ENCODE assay signal across 13 cellular contexts in genomic region chr9:73037613-73038012, GRCh38.
DNase-seq lines count a peak whose midpoint lies in the region; ATAC-seq and TF ChIP-seq lines count a peak whose summit lies in the region.
"Had no signal": no experiment of that assay in that cellular context is flagged by ENCODE, and none has a peak within 500 bp of the region (broad histone marks: within the 10 kb centered on the region; RNA-seq: fewer than 3 reads in every experiment).

No MANE protein-coding gene starts in this region.

- H3K9me3 ChIP-seq in A673 (ENCODE audit: low read depth, low read length, poor library complexity, severe bottlenecking) = no peaks in the 10 kb centered on the region
- no peaks in the 10 kb centered on the region; the same call in 1 of the 2 replicates for H3K9me3 ChIP-seq in PC-9 (ENCODE audit: insufficient read depth, low read depth)
- H3K9me3 ChIP-seq in muscle layer of colon (ENCODE audit: low read length) = no peaks in the 10 kb centered on the region
- H3K9me3 ChIP-seq in HAP-1 = no peaks in the 10 kb centered on the region
- H3K9me3 ChIP-seq in OCI-LY7 (ENCODE audit: low read length) = no peaks in the 10 kb centered on the region
- H3K9me3 ChIP-seq: psoas muscle had no signal

- H3K4me3 ChIP-seq in A673 (ENCODE audit: low read depth, low read length, poor library complexity, severe bottlenecking) = no peak overlapping the region
- no peak overlapping the region for H3K4me3 ChIP-seq in PC-9
- no peak overlapping the region for H3K4me3 ChIP-seq in muscle layer of colon (ENCODE audit: low read depth in 1 of 2, low read length in 2 of 2)
- no peak overlapping the region for H3K4me3 ChIP-seq in HAP-1
- H3K4me3 ChIP-seq in OCI-LY7 (ENCODE audit: low read depth, low read length, poor library complexity, severe bottlenecking) = no peak overlapping the region
- H3K4me3 ChIP-seq: GM23248, psoas muscle had no signal

- H3K4me1 ChIP-seq in A673 (ENCODE audit: insufficient read depth, low read length, poor library complexity, severe bottlenecking) (peaks cover 17% of the 10 kb centered on the region), PC-9 (replicated peaks; ENCODE audit: insufficient read depth) (peaks cover 30% of the 10 kb centered on the region), muscle layer of colon (ENCODE audit: insufficient read depth, low read length) (peaks cover 31% of the 10 kb centered on the region), HAP-1 (no peaks in the 10 kb centered on the region), OCI-LY7 (ENCODE audit: insufficient read depth, low read length, poor library complexity, severe bottlenecking) (no peaks in the 10 kb centered on the region)

- BruUV-seq in A673 (replicated peaks; lab: Mats Ljungman, UMichigan) = no TSS peak
- BruUV-seq in PC-9 (replicated peaks; lab: Mats Ljungman, UMichigan) = no TSS peak
- BruUV-seq in OCI-LY7 (replicated peaks; lab: Mats Ljungman, UMichigan) = no TSS peak

- H3K27ac ChIP-seq in A673 (ENCODE audit: low read depth, low read length, poor library complexity, severe bottlenecking) (no peak overlapping the region), PC-9 (no peak overlapping the region), muscle layer of colon (ENCODE audit: low read depth, low read length) (peak overlapping the region; percentile 59), OCI-LY7 (ENCODE audit: low read depth, low read length, poor library complexity, severe bottlenecking) (no peak overlapping the region)
- H3K27ac ChIP-seq: GM23248, psoas muscle had no signal

- H3K36me3 ChIP-seq in A673 (ENCODE audit: insufficient read depth, low read length, poor library complexity, severe bottlenecking) (no peaks in the 10 kb centered on the region), PC-9 (ENCODE audit: low read depth) (no peaks in the 10 kb centered on the region), muscle layer of colon (ENCODE audit: insufficient read depth, low read length) (no peaks in the 10 kb centered on the region), HAP-1 (replicated peaks) (no peaks in the 10 kb centered on the region), OCI-LY7 (ENCODE audit: insufficient read depth, low read length) (no peaks in the 10 kb centered on the region)

- H3K4me2 ChIP-seq in PC-9 (no peak overlapping the region; the same call in 1 of the 2 replicates), OCI-LY7 (ENCODE audit: low read length) (no peak overlapping the region)

- no peak for ATAC-seq in left ventricle myocardium superior
- ATAC-seq: psoas muscle had no signal

- peaks cover 6% of the 10 kb centered on the region for H3F3A ChIP-seq in PC-9 (ENCODE audit: insufficient read depth, low read depth)

- intact Hi-C loops in A673 (cut with micrococcal nuclease; ENCODE audit: unreplicated experiment) = loop anchor here (5.0 kb wide), 1 partner anchor 140 kb away; no protein-coding TSS in a partner anchor
- intact Hi-C loops in PC-9 (cut with micrococcal nuclease; ENCODE audit: unreplicated experiment) = loop anchor here (2.0 to 5.0 kb wide), 2 partner anchors 41 to 140 kb away; no protein-coding TSS in a partner anchor
- intact Hi-C loops in OCI-LY7 (cut with micrococcal nuclease; ENCODE audit: unreplicated experiment) = no loop called here
- intact Hi-C loops in left ventricle myocardium superior (cut with micrococcal nuclease) = no loop called here

- DNase-seq in A673 (ENCODE audit: low spot score) (peak; percentile 62), PC-9 (peak; percentile 30 to 50), fibroblast of gingiva (ENCODE audit: low read depth) (peak; percentile 8), HAP-1 (ENCODE audit: low spot score in 2 of 2) (no peak), mesenteric fat pad (ENCODE audit: low spot score) (no peak), OCI-LY7 (ENCODE audit: low spot score) (no peak), left ventricle myocardium superior (no peak)
- DNase-seq: activated gamma-delta T cell treated with Interleukin-2 at 50 U/mL for 16 hours; immature natural killer cell; psoas muscle; stimulated activated CD8-positive, alpha-beta memory T cell treated with anti-CD3 and anti-CD28 coated beads, Interleukin-4, amount 100 ng/mL, for 48 hours had no signal

- CTCF ChIA-PET in A673 (lab: Charles Lee) (no interaction called here), PC-9 (lab: Charles Lee) (interaction anchor here (0.6 kb wide), 2 partner anchors 105 to 166 kb away, joined by 4 to 24 read pairs; no protein-coding TSS in a partner anchor), OCI-LY7 (lab: Charles Lee; ENCODE audit: unreplicated experiment) (no interaction called here)

- H3K27me3 ChIP-seq in A673 (replicated peaks; ENCODE audit: insufficient read depth, low read depth, low read length, poor library complexity) (no peaks in the 10 kb centered on the region), PC-9 (ENCODE audit: insufficient read depth, low read depth) (no peaks in the 10 kb centered on the region), muscle layer of colon (ENCODE audit: control insufficient read depth in 1 of 2, insufficient read depth in 2 of 2, low read length in 2 of 2) (no peaks in the 10 kb centered on the region), HAP-1 (ENCODE audit: low read depth) (no peaks in the 10 kb centered on the region)

- H3K79me2 ChIP-seq in PC-9 (ENCODE audit: low read depth) (no peaks in the 10 kb centered on the region), OCI-LY7 (ENCODE audit: insufficient read depth, low read depth, low read length) (no peaks in the 10 kb centered on the region)

- H4K20me1 ChIP-seq in PC-9 (ENCODE audit: insufficient read depth) (no peaks in the 10 kb centered on the region), OCI-LY7 (ENCODE audit: insufficient read depth, low read length) (no peaks in the 10 kb centered on the region)

- no peak overlapping the region for H3K9ac ChIP-seq in muscle layer of colon (ENCODE audit: low read length)
- H3K9ac ChIP-seq: GM23248 had no signal

- H2AFZ ChIP-seq in PC-9 (no peak overlapping the region), OCI-LY7 (ENCODE audit: low read length) (no peak overlapping the region)

- TF ChIP-seq CTCF in A673 (conservative IDR thresholded peaks at IDR 0.05; ENCODE audit: low read depth, low read length) = no peak
- no peak for TF ChIP-seq CTCF in PC-9 (conservative IDR thresholded peaks at IDR 0.05)
- no peak for TF ChIP-seq CTCF in OCI-LY7 (conservative IDR thresholded peaks at IDR 0.05; ENCODE audit: low read length)

- H3K9me2 ChIP-seq in PC-9 (ENCODE audit: insufficient read depth) (no peaks in the 10 kb centered on the region), OCI-LY7 (ENCODE audit: insufficient read depth, low read length) (no peaks in the 10 kb centered on the region)

- in situ Hi-C loops in HAP-1 (cut with MboI; ENCODE audit: low sequenced_read_pairs) = loop anchor here (25.0 kb wide), 1 partner anchor 1000 kb away; no protein-coding TSS in a partner anchor

- POLR2A ChIA-PET in A673 (lab: Charles Lee; ENCODE audit: low non-redundant PET) (no interaction called here), PC-9 (lab: Charles Lee; ENCODE audit: unreplicated experiment) (interaction anchor here (0.6 to 0.7 kb wide), 4 partner anchors 11 to 704 kb away, joined by 4 to 11 read pairs (median 8); no protein-coding TSS in a partner anchor), OCI-LY7 (lab: Charles Lee) (interaction anchor here (0.6 to 1.3 kb wide), 2 partner anchors 23 to 702 kb away, joined by 4 read pairs; no protein-coding TSS in a partner anchor)

Comparison
In these comparisons a context has a peak if more than half of its experiments do, and no peak if none do; other contexts are left out.
1. DNase-seq: peak in A673 (single experiment), PC-9 (2 of 2) and fibroblast of gingiva (single experiment); none in HAP-1 (0 of 2), mesenteric fat pad (single experiment), OCI-LY7 (single experiment) and left ventricle myocardium superior (single experiment).
2. intact Hi-C loops: an anchor here in A673 (5.0 kb wide) and PC-9 (2.0 to 5.0 kb wide); none called in OCI-LY7 and left ventricle myocardium superior.